In the genomic region with DNA sequence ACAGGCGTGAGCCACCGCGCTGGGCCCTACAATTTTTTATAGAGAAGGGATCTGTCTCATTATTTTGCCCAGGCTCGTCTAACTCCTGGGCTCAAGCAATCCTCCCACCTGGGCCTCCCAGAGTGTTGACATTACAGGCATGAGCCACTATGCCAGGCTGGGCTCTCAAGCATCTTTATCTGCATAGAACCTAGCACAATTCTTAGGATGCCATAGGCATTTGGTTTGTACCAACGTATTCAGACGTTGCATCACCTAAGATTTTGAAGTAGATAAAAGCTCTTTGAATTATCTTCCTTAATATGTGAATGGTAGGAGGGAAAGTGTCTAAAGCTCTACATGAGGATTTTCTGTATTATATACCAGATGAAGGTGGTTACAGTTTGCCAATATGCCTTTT, we compare ENCODE assay signal across 24 cellular contexts.
"Had no signal": no experiment of that assay in that cellular context is flagged by ENCODE, and none has a peak within 500 bp of the region (broad histone marks: within the 10 kb centered on the region; RNA-seq: fewer than 3 reads in every experiment).

No MANE protein-coding gene starts in this region.

- H2AFZ ChIP-seq: hepatocyte had no signal

- H3K27ac Mint-ChIP-seq: naive thymus-derived CD8-positive, alpha-beta T cell; nephron progenitor cell; stimulated activated naive CD8-positive, alpha-beta T cell treated with anti-CD3 and anti-CD28 coated beads, Interleukin-15, amount 100 ng/mL, for 72 hours had no signal

- H3K4me1 ChIP-seq: pancreas, right lobe of liver had no signal

- H3K4me1 Mint-ChIP-seq: stimulated activated naive CD8-positive, alpha-beta T cell treated with anti-CD3 and anti-CD28 coated beads, Interleukin-15, amount 100 ng/mL, for 72 hours had no signal

- H3K4me3 ChIP-seq: coronary artery, gastrocnemius medialis, heart left ventricle, hepatocyte, left lung, pancreas, right lobe of liver, thyroid gland, upper lobe of left lung had no signal

- H3K4me3 Mint-ChIP-seq: naive thymus-derived CD8-positive, alpha-beta T cell; nephron progenitor cell; stimulated activated naive CD8-positive, alpha-beta T cell treated with anti-CD3 and anti-CD28 coated beads, Interleukin-15, amount 100 ng/mL, for 72 hours had no signal

- H3K9me3 Mint-ChIP-seq: naive thymus-derived CD8-positive, alpha-beta T cell; nephron progenitor cell; stimulated activated naive CD8-positive, alpha-beta T cell treated with anti-CD3 and anti-CD28 coated beads, Interleukin-15, amount 100 ng/mL, for 72 hours had no signal

- ATAC-seq: gastrocnemius medialis; heart left ventricle; left cardiac atrium; left lung; naive thymus-derived CD8-positive, alpha-beta T cell; pancreas; right lobe of liver; stimulated activated naive CD8-positive, alpha-beta T cell treated with anti-CD3 and anti-CD28 coated beads, Interleukin-15, amount 100 ng/mL, for 72 hours had no signal

- H3K27me3 ChIP-seq: gastrocnemius medialis, heart left ventricle, hepatocyte, left lung, pancreas, right lobe of liver, thyroid gland, upper lobe of left lung had no signal

- H3K27ac ChIP-seq: coronary artery, gastrocnemius medialis, heart left ventricle, pancreas, right lobe of liver, thyroid gland, upper lobe of left lung had no signal

- DNase-seq: dermis blood vessel endothelial cell; effector memory CD4-positive, alpha-beta T cell; erythroblast; foreskin fibroblast; gastrocnemius medialis; heart left ventricle; left cardiac atrium; left lung; mesenchymal stem cell; naive thymus-derived CD8-positive, alpha-beta T cell; nephron progenitor cell; pancreas; right lobe of liver; small intestine; stimulated activated CD4-positive, alpha-beta T cell treated with anti-CD3 and anti-CD28 coated beads, Interleukin-12 subunit alpha, Interleukin-12 subunit beta, amount 100 ng/mL, for 4 hours; stimulated activated CD4-positive, alpha-beta T cell treated with anti-CD3 and anti-CD28 coated beads, Interleukin-1b, Interleukin-23, amount 100 ng/mL, for 48 hours; stimulated activated CD4-positive, alpha-beta T cell treated with anti-CD3 and anti-CD28 coated beads, Interleukin-4, amount 100 ng/mL, for 1 hour; stimulated activated CD8-positive, alpha-beta memory T cell treated with anti-CD3 and anti-CD28 coated beads, Interleukin-4, amount 100 ng/mL, for 48 hours; stimulated activated naive CD4-positive, alpha-beta T cell; stimulated activated naive CD8-positive, alpha-beta T cell treated with anti-CD3 and anti-CD28 coated beads, Interleukin-15, amount 100 ng/mL, for 72 hours; thyroid gland; upper lobe of left lung had no signal

- H3K27me3 Mint-ChIP-seq: naive thymus-derived CD8-positive, alpha-beta T cell; stimulated activated naive CD8-positive, alpha-beta T cell treated with anti-CD3 and anti-CD28 coated beads, Interleukin-15, amount 100 ng/mL, for 72 hours had no signal

- H3K9me3 ChIP-seq: gastrocnemius medialis, heart left ventricle, left lung, pancreas, right lobe of liver, thyroid gland, upper lobe of left lung had no signal

- H3K36me3 ChIP-seq: gastrocnemius medialis, left lung, pancreas, right lobe of liver, thyroid gland had no signal
